Comparison of ENCODE assay signal across 18 cellular contexts in the genomic region with DNA sequence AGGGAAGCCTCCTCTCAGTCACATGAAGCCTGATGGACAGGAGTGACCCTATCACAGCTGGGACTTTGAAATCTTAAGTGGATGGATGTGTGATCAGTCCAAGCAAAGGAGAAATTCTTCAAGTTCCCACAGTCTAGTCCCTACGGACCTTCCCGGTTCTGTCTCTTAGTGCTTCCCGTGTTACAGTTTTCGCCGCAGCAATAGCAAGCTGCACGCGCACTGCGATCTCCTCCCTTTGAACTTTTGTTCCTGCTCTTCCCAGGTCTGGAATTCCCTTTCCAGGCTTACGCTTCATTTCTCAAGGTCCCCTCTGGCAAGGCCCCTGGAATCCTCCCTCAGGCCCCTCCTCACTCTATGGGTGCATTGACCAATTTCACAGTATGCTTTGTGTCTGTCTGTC.
DNase-seq lines count a peak whose midpoint lies in the region; ATAC-seq, FAIRE-seq and TF ChIP-seq lines count a peak whose summit lies in the region.
"Had no signal": no experiment of that assay in that cellular context is flagged by ENCODE, and none has a peak within 500 bp of the region (broad histone marks: within the 10 kb centered on the region; RNA-seq: fewer than 3 reads in every experiment).

No MANE protein-coding gene starts in this region.

- TF ChIP-seq CTCF in HepG2 (CRISPR knock-in tag; IDR thresholded peaks at IDR 0.05) (no peak), right lobe of liver (IDR thresholded peaks at IDR 0.05) (no peak)

- CTCF ChIA-PET in HepG2 (lab: Yijun Ruan, JAX; ENCODE audit: low intra/inter-chr PET ratio, low total read pairs), result interaction anchor here (1.1 to 1.8 kb wide), 2 partner anchors 92 to 136 kb away, joined by 4 read pairs; no protein-coding TSS in a partner anchor

- no peak overlapping the region for H3K4me3 Mint-ChIP-seq in central memory CD8-positive, alpha-beta T cell
- H3K4me3 Mint-ChIP-seq: CD4-positive, alpha-beta memory T cell had no signal

- WGBS in HepG2 (ENCODE audit: low lambda C conversion rate), result 39% methylated on average over 9 of the region's 9 CpGs
- 94% methylated on average over 9 of the region's 9 CpGs for WGBS in right lobe of liver (ENCODE audit: insufficient coverage, low coverage, low lambda C conversion rate, missing lambda C conversion rate)

- no peaks in the 10 kb centered on the region for H3K36me3 ChIP-seq in HepG2 (replicated peaks in 1 of 2; ENCODE audit: control insufficient read depth in 1 of 2, insufficient read depth in 2 of 2, low read length in 2 of 2)
- no peaks in the 10 kb centered on the region for H3K36me3 ChIP-seq in right lobe of liver
- H3K36me3 ChIP-seq: BE2C, HAP-1 had no signal

- H3K4me2 ChIP-seq in HepG2 (ENCODE audit: low read depth, low read length), result peak overlapping the region; percentile 25; the same call in 1 of the 2 replicates

- TF ChIP-seq POLR2A in HepG2 (IDR thresholded peaks at IDR 0.05; ENCODE audit: insufficient read depth in 1 of 2, low read depth in 2 of 2, low read length in 2 of 2), result no peak
- TF ChIP-seq POLR2A in right lobe of liver (IDR thresholded peaks at IDR 0.05), result no peak

- peaks cover 11% of the 10 kb centered on the region for H3K27me3 Mint-ChIP-seq in central memory CD8-positive, alpha-beta T cell

- DNase-seq in HepG2 (ENCODE audit: low spot score) (no peak), right lobe of liver (no peak), posterior vena cava (ENCODE audit: low spot score) (peak; percentile 35), OCI-M1 (lab: John Stamatoyannopoulos, UW) (no peak)
- DNase-seq in central memory CD8-positive, alpha-beta T cell (ENCODE audit: low spot score in 2 of 2), result no peak
- DNase-seq in stimulated activated CD4-positive, alpha-beta T cell treated with anti-CD3 and anti-CD28 coated beads, Interleukin-4, amount 100 ng/mL, for 1 hour, result no peak
- DNase-seq: BE2C; CD4-positive, alpha-beta memory T cell; DMS79 treated with DMSO at 0.1 percent for 48 hours; EL; GDM1 had no signal

- in situ Hi-C loops in HepG2 (cut with HindIII; ENCODE audit: extremely low pct_ligation_motif_present, low pct_unique_long_range_greater_than_20kb), result loop anchor here (5.0 kb wide), 1 partner anchor 218 kb away; no protein-coding TSS in a partner anchor

- H3K4me1 ChIP-seq in HepG2 (ENCODE audit: insufficient read depth, low read length), result peaks cover 61% of the 10 kb centered on the region
- H3K4me1 ChIP-seq in right lobe of liver, result peaks cover 0 to 6% (median 2%) of the 10 kb centered on the region in 4 donors

- peak overlapping the region; percentile 9 for H3K27ac Mint-ChIP-seq in central memory CD8-positive, alpha-beta T cell (ENCODE audit: low read depth)

- H3K4me1 Mint-ChIP-seq in central memory CD8-positive, alpha-beta T cell, result no peaks in the 10 kb centered on the region
- H3K4me1 Mint-ChIP-seq: CD4-positive, alpha-beta memory T cell had no signal

- H3K36me3 Mint-ChIP-seq in central memory CD8-positive, alpha-beta T cell (ENCODE audit: insufficient read depth), result no peaks in the 10 kb centered on the region
- H3K36me3 Mint-ChIP-seq: CD4-positive, alpha-beta memory T cell had no signal

- FAIRE-seq in HepG2 (lab: Jason Lieb, UNC), result no peak
- FAIRE-seq: A204.1, GM12892, GM19239, H1 had no signal

- ATAC-seq in HepG2 (no peak), right lobe of liver (no peak), HG03095 (IDR thresholded peaks at IDR 0.05; ENCODE audit: unreplicated experiment) (no peak)
- no peak for ATAC-seq in central memory CD8-positive, alpha-beta T cell (replicated peaks; ENCODE audit: extremely low read depth, poor library complexity, severe bottlenecking)

- no peak overlapping the region for H3K4me3 ChIP-seq in HepG2 (replicated peaks in 1 of 3; ENCODE audit: insufficient read depth in 1 of 3, low read depth in 2 of 3, low read length in 3 of 3)
- H3K4me3 ChIP-seq in right lobe of liver, result no peak overlapping the region
- H3K4me3 ChIP-seq: HAP-1 had no signal

- no peak overlapping the region for H3K9ac ChIP-seq in HepG2 (ENCODE audit: insufficient read depth, low read depth, low read length)

- no peak overlapping the region for H2AFZ ChIP-seq in HepG2 (ENCODE audit: low read length)

- TF ChIP-seq EP300 in HepG2 (IDR thresholded peaks at IDR 0.05; ENCODE audit: low read depth in 2 of 2, low read length in 2 of 2) (no peak), HepG2 (CRISPR knock-in tag; IDR thresholded peaks at IDR 0.05; ENCODE audit: borderline replicate concordance) (no peak)

- no peaks in the 10 kb centered on the region for H4K20me1 ChIP-seq in HepG2 (ENCODE audit: insufficient read depth, low read length)

- H3K27me3 ChIP-seq in HepG2 (ENCODE audit: control insufficient read depth in 1 of 2, insufficient read depth in 2 of 2, low read length in 2 of 2) (peaks cover 3 to 9% of the 10 kb centered on the region in 2 experiments; a peak in 2 of 5 replicates), right lobe of liver (no peaks in the 10 kb centered on the region)
- H3K27me3 ChIP-seq: BE2C had no signal

- no peaks in the 10 kb centered on the region for H3K9me3 Mint-ChIP-seq in central memory CD8-positive, alpha-beta T cell
- H3K9me3 Mint-ChIP-seq: CD4-positive, alpha-beta memory T cell had no signal

- intact Hi-C loops in HepG2 (cut with micrococcal nuclease; ENCODE audit: unreplicated experiment), result loop anchor here (5.0 kb wide), 2 partner anchors 33 to 87 kb away; a partner anchor contains a TSS
- intact Hi-C loops in right lobe of liver (cut with DNase I), result loop anchor here in 1 of 2 donors (5.0 to 10.0 kb wide), 2 partner anchors 33 to 96 kb away; no protein-coding TSS in a partner anchor
- intact Hi-C loops in posterior vena cava (cut with DNase I), result no loop called here

- POLR2A ChIA-PET in HepG2 (lab: Yijun Ruan, JAX), result no interaction called here

- no peak for TF ChIP-seq RAD21 in HepG2 (CRISPR knock-in tag; IDR thresholded peaks at IDR 0.05)

- BruUV-seq in HepG2 (replicated peaks; lab: Mats Ljungman, UMichigan), result no TSS peak

- H3K27ac ChIP-seq in HepG2 (ENCODE audit: extremely low read length, insufficient read depth, low read length), result no peak overlapping the region
- no peak overlapping the region for H3K27ac ChIP-seq in right lobe of liver
- H3K27ac ChIP-seq: C4-2B had no signal

- H3K79me2 ChIP-seq in HepG2 (ENCODE audit: insufficient read depth, low read length), result no peaks in the 10 kb centered on the region

- H3K9me3 ChIP-seq in HepG2 (ENCODE audit: low read length) (no peaks in the 10 kb centered on the region), right lobe of liver (no peaks in the 10 kb centered on the region)
- H3K9me3 ChIP-seq: BE2C, HAP-1 had no signal

TF ChIP-seq in HepG2, 621 proteins besides CTCF, POLR2A, EP300 and RAD21:
- TF ChIP-seq, protein P1, sequence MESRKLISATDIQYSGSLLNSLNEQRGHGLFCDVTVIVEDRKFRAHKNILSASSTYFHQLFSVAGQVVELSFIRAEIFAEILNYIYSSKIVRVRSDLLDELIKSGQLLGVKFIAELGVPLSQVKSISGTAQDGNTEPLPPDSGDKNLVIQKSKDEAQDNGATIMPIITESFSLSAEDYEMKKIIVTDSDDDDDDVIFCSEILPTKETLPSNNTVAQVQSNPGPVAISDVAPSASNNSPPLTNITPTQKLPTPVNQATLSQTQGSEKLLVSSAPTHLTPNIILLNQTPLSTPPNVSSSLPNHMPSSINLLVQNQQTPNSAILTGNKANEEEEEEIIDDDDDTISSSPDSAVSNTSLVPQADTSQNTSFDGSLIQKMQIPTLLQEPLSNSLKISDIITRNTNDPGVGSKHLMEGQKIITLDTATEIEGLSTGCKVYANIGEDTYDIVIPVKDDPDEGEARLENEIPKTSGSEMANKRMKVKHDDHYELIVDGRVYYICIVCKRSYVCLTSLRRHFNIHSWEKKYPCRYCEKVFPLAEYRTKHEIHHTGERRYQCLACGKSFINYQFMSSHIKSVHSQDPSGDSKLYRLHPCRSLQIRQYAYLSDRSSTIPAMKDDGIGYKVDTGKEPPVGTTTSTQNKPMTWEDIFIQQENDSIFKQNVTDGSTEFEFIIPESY (CRISPR knock-in tag; IDR thresholded peaks at IDR 0.05), result peak; percentile 73; the same call in 1 of the 2 replicates
- 0 out of 2 replicates have a peak, but pooled peaks have one; percentile 1 for TF ChIP-seq HNF4A (CRISPR knock-in tag; IDR thresholded peaks at IDR 0.05)
- TF ChIP-seq, protein P2, sequence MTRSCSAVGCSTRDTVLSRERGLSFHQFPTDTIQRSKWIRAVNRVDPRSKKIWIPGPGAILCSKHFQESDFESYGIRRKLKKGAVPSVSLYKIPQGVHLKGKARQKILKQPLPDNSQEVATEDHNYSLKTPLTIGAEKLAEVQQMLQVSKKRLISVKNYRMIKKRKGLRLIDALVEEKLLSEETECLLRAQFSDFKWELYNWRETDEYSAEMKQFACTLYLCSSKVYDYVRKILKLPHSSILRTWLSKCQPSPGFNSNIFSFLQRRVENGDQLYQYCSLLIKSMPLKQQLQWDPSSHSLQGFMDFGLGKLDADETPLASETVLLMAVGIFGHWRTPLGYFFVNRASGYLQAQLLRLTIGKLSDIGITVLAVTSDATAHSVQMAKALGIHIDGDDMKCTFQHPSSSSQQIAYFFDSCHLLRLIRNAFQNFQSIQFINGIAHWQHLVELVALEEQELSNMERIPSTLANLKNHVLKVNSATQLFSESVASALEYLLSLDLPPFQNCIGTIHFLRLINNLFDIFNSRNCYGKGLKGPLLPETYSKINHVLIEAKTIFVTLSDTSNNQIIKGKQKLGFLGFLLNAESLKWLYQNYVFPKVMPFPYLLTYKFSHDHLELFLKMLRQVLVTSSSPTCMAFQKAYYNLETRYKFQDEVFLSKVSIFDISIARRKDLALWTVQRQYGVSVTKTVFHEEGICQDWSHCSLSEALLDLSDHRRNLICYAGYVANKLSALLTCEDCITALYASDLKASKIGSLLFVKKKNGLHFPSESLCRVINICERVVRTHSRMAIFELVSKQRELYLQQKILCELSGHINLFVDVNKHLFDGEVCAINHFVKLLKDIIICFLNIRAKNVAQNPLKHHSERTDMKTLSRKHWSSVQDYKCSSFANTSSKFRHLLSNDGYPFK (CRISPR knock-in tag; IDR thresholded peaks at IDR 0.05; ENCODE audit: borderline replicate concordance), result 0 out of 2 replicates have a peak, but pooled peaks have one; percentile 6
- TF ChIP-seq POGZ (CRISPR knock-in tag; IDR thresholded peaks at IDR 0.05), result no peak
- TF ChIP-seq ZBTB38 (CRISPR knock-in tag; IDR thresholded peaks at IDR 0.05), result peak; percentile 55; the same call in 1 of the 2 replicates
- TF ChIP-seq ZNF792 (CRISPR knock-in tag; IDR thresholded peaks at IDR 0.05), result no peak
- TF ChIP-seq ZNF44 (CRISPR knock-in tag; IDR thresholded peaks at IDR 0.05), result peak; percentile 98
- TF ChIP-seq ZNF598 (CRISPR knock-in tag; IDR thresholded peaks at IDR 0.05; ENCODE audit: borderline replicate concordance), result 0 out of 2 replicates have a peak, but pooled peaks have one; percentile 21
- peak; percentile 37 for TF ChIP-seq TEAD3 (CRISPR knock-in tag; optimal IDR thresholded peaks at IDR 0.05; ENCODE audit: borderline replicate concordance)
